Comparison of ENCODE assay signal across 16 cellular contexts in genomic region chr4:152500308-152500707, GRCh38.
"Had no signal": no experiment of that assay in that cellular context is flagged by ENCODE, and none has a peak within 500 bp of the region (broad histone marks: within the 10 kb centered on the region; RNA-seq: fewer than 3 reads in every experiment).

No MANE protein-coding gene starts in this region.

- FAIRE-seq: urothelium cell line had no signal

- H3K27ac ChIP-seq: colonic mucosa, foreskin keratinocyte, gastroesophageal sphincter, heart right ventricle, left lung, ovary, psoas muscle, skin epidermis, testis, tibial artery, upper lobe of left lung had no signal

- DNase-seq: glutamatergic neuron, left cardiac atrium, left lung, psoas muscle, right cardiac atrium, spleen, tibial artery, upper lobe of left lung had no signal

- H3K36me3 ChIP-seq: colonic mucosa, gastroesophageal sphincter, heart right ventricle, left lung, ovary, spleen, tibial artery, upper lobe of left lung had no signal

- H3K9me3 ChIP-seq: colonic mucosa, gastroesophageal sphincter, heart right ventricle, left lung, ovary, psoas muscle, spleen, testis, tibial artery, upper lobe of left lung had no signal

- H3K4me3 ChIP-seq: colonic mucosa, gastroesophageal sphincter, heart right ventricle, left lung, ovary, psoas muscle, skin epidermis, spleen, testis, tibial artery, upper lobe of left lung had no signal

- H3K27me3 ChIP-seq: colonic mucosa, foreskin keratinocyte, gastroesophageal sphincter, heart right ventricle, left lung, ovary, spleen, testis, tibial artery, upper lobe of left lung had no signal

- H3K4me1 ChIP-seq: colonic mucosa, psoas muscle, testis, tibial artery had no signal

- ATAC-seq: gastroesophageal sphincter had no signal
